In genomic region chr3:157174265-157174615, GRCh38 we compare ENCODE assay signal across 8 cellular contexts. TPM values are rescaled to one million over a fixed set of nuclear protein-coding genes. Genes with fewer than 3 reads are reported as not detected.
DNase-seq lines count a peak whose midpoint lies in the region; ATAC-seq and TF ChIP-seq lines count a peak whose summit lies in the region.

No MANE protein-coding gene starts in this region.

- peaks cover 25% of the 10 kb centered on the region for H3K4me1 Mint-ChIP-seq in activated T-cell treated with anti-CD3 and anti-CD28 coated beads, Interleukin-2, amount 50 U/mL, for 4 hours (ENCODE audit: low read depth)
- peaks cover 11% of the 10 kb centered on the region for H3K4me1 Mint-ChIP-seq in progenitor cell of endocrine pancreas (ENCODE audit: low read depth)

- no peaks in the 10 kb centered on the region for H3K9me3 Mint-ChIP-seq in activated T-cell treated with anti-CD3 and anti-CD28 coated beads, Interleukin-2, amount 50 U/mL, for 4 hours
- peaks cover 6% of the 10 kb centered on the region for H3K9me3 Mint-ChIP-seq in progenitor cell of endocrine pancreas (ENCODE audit: low read depth)

- peak overlapping the region; percentile 90 for H3K4me3 Mint-ChIP-seq in activated T-cell treated with anti-CD3 and anti-CD28 coated beads, Interleukin-2, amount 50 U/mL, for 4 hours
- peak overlapping the region; percentile 88 for H3K4me3 Mint-ChIP-seq in progenitor cell of endocrine pancreas (ENCODE audit: low read depth)

- H3K27ac Mint-ChIP-seq in progenitor cell of endocrine pancreas, result peak overlapping the region; percentile 95

- H3K27ac ChIP-seq in KOPT-K1 (ENCODE audit: low read depth, low read length, poor library complexity, severe bottlenecking), result peak overlapping the region; percentile 96

- H3K36me3 ChIP-seq in KOPT-K1 (ENCODE audit: insufficient read depth, low read length), result peaks cover 4% of the 10 kb centered on the region; the same call in 1 of the 2 replicates

- TF ChIP-seq CTCF in progenitor cell of endocrine pancreas (IDR thresholded peaks at IDR 0.05; ENCODE audit: unreplicated experiment), result no peak

- no peaks in the 10 kb centered on the region for H3K27me3 Mint-ChIP-seq in activated T-cell treated with anti-CD3 and anti-CD28 coated beads, Interleukin-2, amount 50 U/mL, for 4 hours (ENCODE audit: low read depth)
- H3K27me3 Mint-ChIP-seq in progenitor cell of endocrine pancreas, result peaks cover 6% of the 10 kb centered on the region

- DNase-seq in NCI-H524 (lab: John Stamatoyannopoulos, UW) (peak; percentile 52 to 62), NCI-H524 treated with DMSO at 0.1 percent for 48 hours (lab: John Stamatoyannopoulos, UW) (no peak), glomerular visceral epithelial cell (ENCODE audit: extremely low spot score) (peak; percentile 25), progenitor cell of endocrine pancreas (ENCODE audit: low spot score, unreplicated experiment) (no peak), middle frontal gyrus (ENCODE audit: extremely low spot score, low spot score) (no peak), occipital lobe (lab: John Stamatoyannopoulos, UW) (no peak)
- DNase-seq in activated T-cell treated with anti-CD3 and anti-CD28 coated beads, Interleukin-2, amount 50 U/mL, for 4 hours, result no peak

- H3K9me3 ChIP-seq in KOPT-K1 (ENCODE audit: insufficient read depth, low read length, poor library complexity, severe bottlenecking), result peaks cover 14% of the 10 kb centered on the region

- peaks cover 3% of the 10 kb centered on the region for H3K36me3 Mint-ChIP-seq in activated T-cell treated with anti-CD3 and anti-CD28 coated beads, Interleukin-2, amount 50 U/mL, for 4 hours (ENCODE audit: insufficient read depth)
- H3K36me3 Mint-ChIP-seq in progenitor cell of endocrine pancreas (ENCODE audit: insufficient read depth), result peaks cover 11% of the 10 kb centered on the region

- peak in 1 of 2 donors; percentile 10 for ATAC-seq in activated T-cell treated with anti-CD3 and anti-CD28 coated beads, Interleukin-2, amount 50 U/mL, for 4 hours

RNA-seq across cellular contexts. Expression of gene CCNL1, which starts 14.3 kb away (rescaled TPM):
- 100 to 1,000 TPM; 138 to 152 (median 151) TPM for total RNA-seq in activated T-cell treated with anti-CD3 and anti-CD28 coated beads, Interleukin-2, amount 50 U/mL, for 4 hours
- total RNA-seq in progenitor cell of endocrine pancreas (155 and 157 TPM in 2 replicates), occipital lobe (104 TPM)

Comparison
In these comparisons a context has a peak if more than half of its experiments do, and no peak if none do; other contexts are left out.
1. DNase-seq: peak in NCI-H524 (2 of 2) and glomerular visceral epithelial cell (single experiment); none in NCI-H524 treated with DMSO at 0.1 percent for 48 hours (single experiment), activated T-cell treated with anti-CD3 and anti-CD28 coated beads, Interleukin-2, amount 50 U/mL, for 4 hours (single experiment), progenitor cell of endocrine pancreas (single experiment), middle frontal gyrus (single experiment) and occipital lobe (single experiment).